12 cellular contexts compared by ENCODE assay signal in genomic region chr6:106146852-106147351, GRCh38.
A peak's percentile ranks its signal among the peaks of the same experiment; 100 is the strongest.
DNase-seq lines count a peak whose midpoint lies in the region; ATAC-seq, FAIRE-seq and TF ChIP-seq lines count a peak whose summit lies in the region.
"Had no signal": no experiment of that assay in that cellular context is flagged by ENCODE, and none has a peak within 500 bp of the region (broad histone marks: within the 10 kb centered on the region; RNA-seq: fewer than 3 reads in every experiment).

No MANE protein-coding gene starts in this region.

- peaks cover 83% of the 10 kb centered on the region for H3K4me1 Mint-ChIP-seq in activated T-cell treated with anti-CD3 and anti-CD28 coated beads, Interleukin-2, amount 50 U/mL, for 72 hours (ENCODE audit: low read depth)

- no peak overlapping the region for H3K27ac Mint-ChIP-seq in activated T-cell treated with anti-CD3 and anti-CD28 coated beads, Interleukin-2, amount 50 U/mL, for 72 hours
- H3K27ac Mint-ChIP-seq: activated CD4-positive, alpha-beta memory T cell treated with anti-CD3 and anti-CD28 coated beads, Interleukin-2, amount 10 ng/mL, durations not matched to agents 7 days and 5 days; CD8-positive, alpha-beta T cell had no signal

- no peak overlapping the region for H3K4me3 ChIP-seq in K562
- H3K4me3 ChIP-seq: thoracic aorta had no signal

- H3K4me1 ChIP-seq in K562 (replicated peaks in 1 of 2; ENCODE audit: control insufficient read depth in 2 of 2, insufficient read depth in 2 of 2, low read length in 2 of 2) = peaks cover 9 to 18% of the 10 kb centered on the region in 2 experiments; a peak in 4 of 5 replicates

- POLR2A ChIA-PET in K562 (lab: Yijun Ruan, JAX) = interaction anchor here (0.7 to 1.6 kb wide), 3 partner anchors 8 to 11 kb away, joined by 3 read pairs; no protein-coding TSS in a partner anchor

- peak overlapping the region; percentile 24; the same call in 1 of the 3 replicates for H3K27ac ChIP-seq in K562 (ENCODE audit: extremely low read depth, low read depth, low read length)
- H3K27ac ChIP-seq: thoracic aorta had no signal

- H3K4me2 ChIP-seq in K562 (ENCODE audit: insufficient read depth, low read length) = peak overlapping the region; percentile 36; the same call in 1 of the 2 replicates

- H3K9me3 Mint-ChIP-seq in activated T-cell treated with anti-CD3 and anti-CD28 coated beads, Interleukin-2, amount 50 U/mL, for 72 hours = peaks cover 3 to 4% of the 10 kb centered on the region in 2 donors
- H3K9me3 Mint-ChIP-seq: activated CD4-positive, alpha-beta memory T cell treated with anti-CD3 and anti-CD28 coated beads, Interleukin-2, amount 10 ng/mL, durations not matched to agents 7 days and 5 days; CD8-positive, alpha-beta T cell had no signal

- no peaks in the 10 kb centered on the region for H3K79me2 ChIP-seq in K562 (ENCODE audit: control insufficient read depth, insufficient read depth, low read length)

- intact Hi-C loops in K562 (cut with micrococcal nuclease) = no loop called here

- no peak for TF ChIP-seq RAD21 in K562 (CRISPR knock-in tag; conservative IDR thresholded peaks at IDR 0.05 in 1 of 2, IDR thresholded peaks at IDR 0.05 in 1 of 2)

- DNase-seq in K562 (ENCODE audit: extremely low read depth in 1 of 4, low spot score in 3 of 4) = peak; percentile 33 to 41 (median 38)
- no peak for DNase-seq in NCI-H2107 treated with DMSO at 0.1 percent for 48 hours (lab: John Stamatoyannopoulos, UW; ENCODE audit: unreplicated experiment)
- no peak for DNase-seq in activated T-cell treated with anti-CD3 and anti-CD28 coated beads, Interleukin-2, amount 50 U/mL, for 72 hours
- DNase-seq: activated CD4-positive, alpha-beta memory T cell treated with anti-CD3 and anti-CD28 coated beads, Interleukin-2, amount 10 ng/mL, durations not matched to agents 7 days and 5 days; CD8-positive, alpha-beta T cell; glutamatergic neuron had no signal

- H3K27me3 Mint-ChIP-seq in activated T-cell treated with anti-CD3 and anti-CD28 coated beads, Interleukin-2, amount 50 U/mL, for 72 hours (ENCODE audit: low read depth) = no peaks in the 10 kb centered on the region
- H3K27me3 Mint-ChIP-seq: activated CD4-positive, alpha-beta memory T cell treated with anti-CD3 and anti-CD28 coated beads, Interleukin-2, amount 10 ng/mL, durations not matched to agents 7 days and 5 days had no signal

- WGBS in K562 (ENCODE audit: insufficient coverage, low coverage, missing lambda C conversion rate) = 0% methylated on average over 2 of the region's 2 CpGs

- H3K9ac ChIP-seq in K562 (ENCODE audit: insufficient read depth in 1 of 2, low read depth in 2 of 2, low read length in 2 of 2) = no peak overlapping the region

- in situ Hi-C loops in K562 (cut with MboI) = no loop called here

- no peak for FAIRE-seq in K562 (lab: Jason Lieb, UNC)

- CTCF ChIA-PET in K562 (lab: Yijun Ruan, JAX; ENCODE audit: low intra/inter-chr PET ratio) = no interaction called here

- no peaks in the 10 kb centered on the region for H3K36me3 Mint-ChIP-seq in activated T-cell treated with anti-CD3 and anti-CD28 coated beads, Interleukin-2, amount 50 U/mL, for 72 hours (ENCODE audit: insufficient read depth in 2 of 2)
- H3K36me3 Mint-ChIP-seq: CD8-positive, alpha-beta T cell had no signal

- H4K20me1 ChIP-seq in K562 (replicated peaks; ENCODE audit: control insufficient read depth, insufficient read depth, low read length) = 0 out of 2 replicates have a peak, but pooled peaks cover 3% of the 10 kb centered on the region

- BruUV-seq in K562 (replicated peaks; lab: Mats Ljungman, UMichigan) = no TSS peak

- H3K27me3 ChIP-seq in K562 (ENCODE audit: control insufficient read depth in 2 of 2, insufficient read depth in 2 of 2, low read length in 2 of 2) = no peaks in the 10 kb centered on the region

- H3K36me3 ChIP-seq in K562 (ENCODE audit: control insufficient read depth, insufficient read depth, low read length) = no peaks in the 10 kb centered on the region
- H3K36me3 ChIP-seq: thoracic aorta had no signal

- peak overlapping the region; percentile 45 for H2AFZ ChIP-seq in K562 (ENCODE audit: low read depth, low read length)

- TF ChIP-seq POLR2A in K562 (conservative IDR thresholded peaks at IDR 0.05) = no peak

- ATAC-seq in GM18498 (IDR thresholded peaks at IDR 0.05; ENCODE audit: unreplicated experiment) = peak; percentile 37
- ATAC-seq in GM21619 (IDR thresholded peaks at IDR 0.05; ENCODE audit: unreplicated experiment) = peak; percentile 32
- ATAC-seq in HG03565 (IDR thresholded peaks at IDR 0.05; ENCODE audit: unreplicated experiment) = peak; percentile 41
- ATAC-seq in K562 = peak; percentile 66
- no peak for ATAC-seq in activated T-cell treated with anti-CD3 and anti-CD28 coated beads, Interleukin-2, amount 50 U/mL, for 72 hours (replicated peaks in 1 of 2)
- ATAC-seq in activated CD4-positive, CD25-positive, alpha-beta regulatory T cell treated with anti-CD3 and anti-CD28 coated beads, Interleukin-2, amount 50 U/mL, for 24 hours = no peak
- ATAC-seq in HG03135 (IDR thresholded peaks at IDR 0.05; ENCODE audit: unreplicated experiment) = no peak
- ATAC-seq: CD8-positive, alpha-beta T cell had no signal

- TF ChIP-seq CTCF in K562 (IDR thresholded peaks at IDR 0.05 in 2 of 3, conservative IDR thresholded peaks at IDR 0.05 in 1 of 3; ENCODE audit: insufficient read depth in 2 of 3, low read depth in 1 of 3, low read length in 3 of 3) = no peak

- H3K9me1 ChIP-seq in K562 (ENCODE audit: control insufficient read depth, insufficient read depth, low read length) = no peaks in the 10 kb centered on the region

- no peaks in the 10 kb centered on the region for H3K9me3 ChIP-seq in K562 (replicated peaks; ENCODE audit: control insufficient read depth, insufficient read depth, low read depth, low read length)
- H3K9me3 ChIP-seq: thoracic aorta had no signal

- H3K4me3 Mint-ChIP-seq in activated T-cell treated with anti-CD3 and anti-CD28 coated beads, Interleukin-2, amount 50 U/mL, for 72 hours = no peak overlapping the region
- H3K4me3 Mint-ChIP-seq: activated CD4-positive, alpha-beta memory T cell treated with anti-CD3 and anti-CD28 coated beads, Interleukin-2, amount 10 ng/mL, durations not matched to agents 7 days and 5 days; CD8-positive, alpha-beta T cell had no signal

- no peak for TF ChIP-seq EP300 in K562 (IDR thresholded peaks at IDR 0.05; ENCODE audit: low read length)

TF ChIP-seq in K562, 482 proteins besides CTCF, POLR2A, EP300 and RAD21 (continues in another document):
- TF ChIP-seq RNF2 (IDR thresholded peaks at IDR 0.05) = no peak
- no peak for TF ChIP-seq EP400 (IDR thresholded peaks at IDR 0.05)
- TF ChIP-seq ZNF121 (CRISPR knock-in tag; conservative IDR thresholded peaks at IDR 0.05) = no peak
- TF ChIP-seq NCOA1 (IDR thresholded peaks at IDR 0.05; ENCODE audit: low read depth) = no peak
- TF ChIP-seq ETV1 (tag; conservative IDR thresholded peaks at IDR 0.05; ENCODE audit: low read depth) = no peak
- no peak for TF ChIP-seq JUNB (CRISPR knock-in tag; conservative IDR thresholded peaks at IDR 0.05)
- TF ChIP-seq, protein P1, sequence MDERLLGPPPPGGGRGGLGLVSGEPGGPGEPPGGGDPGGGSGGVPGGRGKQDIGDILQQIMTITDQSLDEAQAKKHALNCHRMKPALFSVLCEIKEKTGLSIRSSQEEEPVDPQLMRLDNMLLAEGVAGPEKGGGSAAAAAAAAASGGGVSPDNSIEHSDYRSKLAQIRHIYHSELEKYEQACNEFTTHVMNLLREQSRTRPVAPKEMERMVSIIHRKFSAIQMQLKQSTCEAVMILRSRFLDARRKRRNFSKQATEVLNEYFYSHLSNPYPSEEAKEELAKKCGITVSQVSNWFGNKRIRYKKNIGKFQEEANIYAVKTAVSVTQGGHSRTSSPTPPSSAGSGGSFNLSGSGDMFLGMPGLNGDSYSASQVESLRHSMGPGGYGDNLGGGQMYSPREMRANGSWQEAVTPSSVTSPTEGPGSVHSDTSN (CRISPR knock-in tag; IDR thresholded peaks at IDR 0.05; ENCODE audit: low read depth) = no peak
- TF ChIP-seq, protein P1 (tag; conservative IDR thresholded peaks at IDR 0.05; ENCODE audit: low read depth) = peak; percentile 75
- no peak for TF ChIP-seq ZNF584 (CRISPR knock-in tag; IDR thresholded peaks at IDR 0.05; ENCODE audit: low read depth)
- TF ChIP-seq SPI1 (IDR thresholded peaks at IDR 0.05; ENCODE audit: borderline replicate concordance, low read depth, low read length) = 0 out of 2 replicates have a peak, but pooled peaks have one; percentile 32
- TF ChIP-seq NELFE (IDR thresholded peaks at IDR 0.05; ENCODE audit: insufficient read depth, insufficient read length) = no peak
- TF ChIP-seq HDAC8 (tag; IDR thresholded peaks at IDR 0.05) = no peak
- no peak for TF ChIP-seq ZNF77 (CRISPR knock-in tag; IDR thresholded peaks at IDR 0.05)
- no peak for TF ChIP-seq PYGO2 (tag; IDR thresholded peaks at IDR 0.05)
- TF ChIP-seq SOX6 (IDR thresholded peaks at IDR 0.05) = peak; percentile 56
- no peak for TF ChIP-seq ZBTB7A (IDR thresholded peaks at IDR 0.05; ENCODE audit: borderline replicate concordance, control insufficient read depth, low read depth, low read length)
- peak; percentile 29; the same call in 1 of the 2 replicates for TF ChIP-seq PKNOX1 (IDR thresholded peaks at IDR 0.05)
- TF ChIP-seq MEIS2 (IDR thresholded peaks at IDR 0.05; ENCODE audit: partially characterized antibody) = peak; percentile 55

Comparison
In these comparisons a context has a peak if more than half of its experiments do, and no peak if none do; other contexts are left out.
1. ATAC-seq: peak in GM18498 (single experiment), GM21619 (single experiment), HG03565 (single experiment) and K562 (single experiment); none in activated T-cell treated with anti-CD3 and anti-CD28 coated beads, Interleukin-2, amount 50 U/mL, for 72 hours (0 of 2), activated CD4-positive, CD25-positive, alpha-beta regulatory T cell treated with anti-CD3 and anti-CD28 coated beads, Interleukin-2, amount 50 U/mL, for 24 hours (0 of 2) and HG03135 (single experiment).
2. DNase-seq: peak in K562 (4 of 4); none in NCI-H2107 treated with DMSO at 0.1 percent for 48 hours (single experiment) and activated T-cell treated with anti-CD3 and anti-CD28 coated beads, Interleukin-2, amount 50 U/mL, for 72 hours (0 of 2).